2 cellular contexts compared by ENCODE assay signal in genomic region chr16:49350265-49351103, GRCh38.
TF ChIP-seq lines count a peak whose summit lies in the region.

No MANE protein-coding gene starts in this region.

TF ChIP-seq in SK-N-SH, 30 proteins besides CTCF, POLR2A, EP300 and RAD21 (continued from another document):
- TF ChIP-seq REST (IDR thresholded peaks at IDR 0.05; ENCODE audit: low read depth, low read length) (0 out of 2 replicates have a peak, but pooled peaks have one; percentile 28), RXRA (IDR thresholded peaks at IDR 0.05; ENCODE audit: borderline replicate concordance, low read depth) (no peak), CHD2 (IDR thresholded peaks at IDR 0.05; ENCODE audit: low read length, partially characterized antibody) (no peak), SMC3 (IDR thresholded peaks at IDR 0.05; ENCODE audit: low read depth, low read length) (peak; percentile 87), EZH2phosphoT487 (IDR thresholded peaks at IDR 0.05; ENCODE audit: borderline replicate concordance, low read depth) (no peak), YY1 (IDR thresholded peaks at IDR 0.05; ENCODE audit: low read depth) (no peak)

TF ChIP-seq in K562, 482 proteins besides CTCF, POLR2A, EP300 and RAD21 (continued from another document):
- TF ChIP-seq PKNOX1 (IDR thresholded peaks at IDR 0.05) (peak; percentile 21; the same call in 1 of the 2 replicates), RFX5 (IDR thresholded peaks at IDR 0.05; ENCODE audit: low read depth, low read length) (no peak), GATAD2B (IDR thresholded peaks at IDR 0.05; ENCODE audit: borderline replicate concordance) (no peak), SMAD4 (CRISPR knock-in tag; conservative IDR thresholded peaks at IDR 0.05) (no peak), KHSRP (IDR thresholded peaks at IDR 0.05) (no peak), ZNF263 (CRISPR knock-in tag; IDR thresholded peaks at IDR 0.05; ENCODE audit: borderline replicate concordance) (peak; percentile 99), ZNF143 (CRISPR knock-in tag; IDR thresholded peaks at IDR 0.05) (no peak), RCOR1 (IDR thresholded peaks at IDR 0.05; ENCODE audit: borderline replicate concordance in 1 of 2, low read depth in 2 of 2, low read length in 2 of 2) (0 out of 4 replicates have a peak, but pooled peaks of 1 of the 2 experiments have one; percentile 21), NKRF (IDR thresholded peaks at IDR 0.05; ENCODE audit: borderline replicate concordance) (no peak), E2F3 (CRISPR knock-in tag; IDR thresholded peaks at IDR 0.05) (no peak), ZFPM2 (CRISPR knock-in tag; IDR thresholded peaks at IDR 0.05) (no peak), PHF20 (IDR thresholded peaks at IDR 0.05; ENCODE audit: partially characterized antibody) (no peak), TAF7 (tag; IDR thresholded peaks at IDR 0.05) (no peak), MCM2 (IDR thresholded peaks at IDR 0.05; ENCODE audit: low read depth) (peak; percentile 51; the same call in 1 of the 2 replicates), SMC3 (conservative IDR thresholded peaks at IDR 0.05; ENCODE audit: insufficient read depth, low read depth, low read length) (peak; percentile 75), ZNF780A (CRISPR knock-in tag; IDR thresholded peaks at IDR 0.05) (no peak), TEAD2 (tag; IDR thresholded peaks at IDR 0.05) (no peak), ELK3 (CRISPR knock-in tag; IDR thresholded peaks at IDR 0.05) (no peak)
